In the genomic region with DNA sequence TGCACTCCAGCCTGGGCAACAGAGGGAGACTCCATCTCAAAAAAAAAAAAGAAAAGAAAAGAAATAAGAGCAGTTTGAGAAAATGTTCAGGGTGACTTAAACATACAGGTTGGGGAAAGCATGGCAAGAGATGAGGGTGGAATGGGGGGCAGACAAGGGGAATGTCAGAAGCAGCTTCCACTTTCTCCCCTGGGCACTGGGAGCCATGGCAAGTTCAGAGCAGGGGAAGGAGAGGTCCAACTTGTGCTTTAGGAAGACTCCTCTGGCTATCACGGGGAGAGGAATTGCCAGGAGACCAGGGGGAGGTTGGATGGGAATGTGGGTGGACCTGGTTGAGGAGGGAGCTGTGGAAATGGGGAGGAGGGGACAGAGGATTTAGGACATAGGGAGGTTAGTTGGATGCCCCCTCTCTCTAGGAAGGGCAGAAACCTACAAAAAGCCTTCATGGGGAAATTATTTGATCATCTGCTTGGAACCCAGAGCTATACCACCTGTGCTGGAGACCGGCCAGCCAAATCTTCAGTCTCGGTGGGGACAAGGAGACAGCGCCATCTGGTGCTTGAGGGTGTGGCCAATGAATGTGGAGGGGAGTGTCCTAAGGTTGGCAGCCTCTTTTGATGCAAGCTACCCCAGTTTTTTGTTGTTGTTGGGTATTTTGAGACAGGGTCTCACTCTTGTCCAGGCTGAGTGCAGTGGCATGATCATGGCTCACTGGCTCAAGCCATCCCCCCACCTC, we compare ENCODE assay signal across 1 cellular context.
TF ChIP-seq lines count a peak whose summit lies in the region.

No MANE protein-coding gene starts in this region.

TF ChIP-seq in HEK293, 187 proteins besides CTCF, POLR2A, EP300 and RAD21 (continued from another document):
- TF ChIP-seq GLI2 (tag by site-specific recombination; IDR thresholded peaks at IDR 0.05; ENCODE audit: borderline replicate concordance, low read depth), result no peak
- TF ChIP-seq ZFHX2 (tag by site-specific recombination; conservative IDR thresholded peaks at IDR 0.05), result peak; percentile 42; the same call in 1 of the 2 replicates
- TF ChIP-seq ZNF654 (tag by site-specific recombination; IDR thresholded peaks at IDR 0.05; ENCODE audit: low read depth), result peak; percentile 35
